In genomic region chr12:54259194-54260011, GRCh38 we compare ENCODE assay signal across 8 cellular contexts. TPM values are rescaled to one million over a fixed set of nuclear protein-coding genes. Genes with fewer than 3 reads are reported as not detected.
DNase-seq lines count a peak whose midpoint lies in the region; ATAC-seq, FAIRE-seq and TF ChIP-seq lines count a peak whose summit lies in the region.

No MANE protein-coding gene starts in this region.

- H3K4me1 ChIP-seq in small intestine (ENCODE audit: control insufficient read depth in 2 of 2, insufficient read depth in 1 of 2, low read depth in 1 of 2, low read length in 1 of 2): peaks cover 0 to 12% of the 10 kb centered on the region in 2 donors

- peak overlapping the region in 1 of 2 donors; percentile 47 for H3K4me3 ChIP-seq in small intestine (ENCODE audit: low read depth in 1 of 2, low read length in 2 of 2)

- TF ChIP-seq CTCF in VCaP (conservative IDR thresholded peaks at IDR 0.05) (no peak), chondrocyte (IDR thresholded peaks at IDR 0.05) (no peak)

- H3K9me3 Mint-ChIP-seq in chondrocyte (ENCODE audit: low read depth): no peaks in the 10 kb centered on the region

- H3K4me1 Mint-ChIP-seq in chondrocyte (ENCODE audit: low read depth): peaks cover 63% of the 10 kb centered on the region

- peaks cover 6% of the 10 kb centered on the region for H3K36me3 Mint-ChIP-seq in chondrocyte (ENCODE audit: low read depth)

- peak overlapping the region; percentile 61 for H3K4me3 Mint-ChIP-seq in chondrocyte (ENCODE audit: unreplicated experiment)

- H3K27ac Mint-ChIP-seq in chondrocyte (ENCODE audit: unreplicated experiment): peak overlapping the region; percentile 95

- no peaks in the 10 kb centered on the region for H3K27me3 Mint-ChIP-seq in chondrocyte (ENCODE audit: low read depth)

- no peak for FAIRE-seq in small intestine (lab: Jason Lieb, UNC)

- H3K9me3 ChIP-seq in small intestine (ENCODE audit: control insufficient read depth, low read depth): no peaks in the 10 kb centered on the region

- peak; percentile 89 for ATAC-seq in HG02610 (IDR thresholded peaks at IDR 0.05; ENCODE audit: unreplicated experiment)

- DNase-seq in EL (peak; percentile 84), NCI-H1930 (lab: John Stamatoyannopoulos, UW) (peak; percentile 36 to 75), chondrocyte (ENCODE audit: low spot score) (no peak), islet precursor cell (peak; percentile 98), small intestine (peak; percentile 22), NOMO-1 (lab: John Stamatoyannopoulos, UW; ENCODE audit: unreplicated experiment in 2 of 2) (no peak)

- peaks cover 0 to 5% of the 10 kb centered on the region in 2 donors for H3K36me3 ChIP-seq in small intestine (ENCODE audit: control insufficient read depth in 2 of 2, insufficient read depth in 2 of 2, low read length in 2 of 2)

- no peaks in the 10 kb centered on the region for H3K27me3 ChIP-seq in small intestine (ENCODE audit: control insufficient read depth in 2 of 2, insufficient read depth in 2 of 2, low read length in 2 of 2)

- WGBS in small intestine, 3 donors: 14 to 56% (median 49%) methylated on average over 11 of the region's 11 CpGs

- H3K27ac ChIP-seq in VCaP (peak overlapping the region; percentile 39; the same call in 1 of the 2 replicates), small intestine (ENCODE audit: low read depth in 1 of 2, low read length in 1 of 2) (peak overlapping the region in 1 of 2 donors; percentile 83)

RNA-seq across cellular contexts. Expression of gene CBX5, which starts 20.5 kb away (rescaled TPM):
- total RNA-seq in chondrocyte: 79.4 to 141 TPM (median 81.8 TPM) in 3 replicates
- polyA plus RNA-seq in small intestine: 10 to 100 TPM in 1 of 3 donors, 1 to 10 TPM in 2; 2.7 to 13.5 (median 3.1) TPM

RNA-seq across cellular contexts. Expression of gene HNRNPA1, which starts 21.1 kb away (rescaled TPM):
- 485 to 774 TPM (median 502 TPM) in 3 replicates for total RNA-seq in chondrocyte
- polyA plus RNA-seq in small intestine: 1,000 to 10,000 TPM in 1 of 3 donors, 100 to 1,000 TPM in 2; 408 to 1,666 (median 728) TPM

RNA-seq across cellular contexts. Expression of gene NFE2, which starts 41.4 kb away (rescaled TPM):
- not detected in 3 replicates for total RNA-seq in chondrocyte
- under 1 TPM in 1 of 3 donors, not detected in 2; 0.07 TPM for polyA plus RNA-seq in small intestine

Comparison
In these comparisons a context has a peak if more than half of its experiments do, and no peak if none do; other contexts are left out.
1. DNase-seq: peak in EL (single experiment), NCI-H1930 (2 of 2), islet precursor cell (single experiment) and small intestine (single experiment); none in chondrocyte (single experiment) and NOMO-1 (0 of 2).